1 cellular context compared by ENCODE assay signal in genomic region chr6:161838306-161839035, GRCh38.
TF ChIP-seq lines count a peak whose summit lies in the region.

No MANE protein-coding gene starts in this region.

TF ChIP-seq in WTC11, 78 proteins besides CTCF, POLR2A, EP300 and RAD21 (continued from another document):
- TF ChIP-seq, protein P1, sequence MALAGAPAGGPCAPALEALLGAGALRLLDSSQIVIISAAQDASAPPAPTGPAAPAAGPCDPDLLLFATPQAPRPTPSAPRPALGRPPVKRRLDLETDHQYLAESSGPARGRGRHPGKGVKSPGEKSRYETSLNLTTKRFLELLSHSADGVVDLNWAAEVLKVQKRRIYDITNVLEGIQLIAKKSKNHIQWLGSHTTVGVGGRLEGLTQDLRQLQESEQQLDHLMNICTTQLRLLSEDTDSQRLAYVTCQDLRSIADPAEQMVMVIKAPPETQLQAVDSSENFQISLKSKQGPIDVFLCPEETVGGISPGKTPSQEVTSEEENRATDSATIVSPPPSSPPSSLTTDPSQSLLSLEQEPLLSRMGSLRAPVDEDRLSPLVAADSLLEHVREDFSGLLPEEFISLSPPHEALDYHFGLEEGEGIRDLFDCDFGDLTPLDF (CRISPR knock-in tag; IDR thresholded peaks at IDR 0.05): no peak
- TF ChIP-seq, protein P2, sequence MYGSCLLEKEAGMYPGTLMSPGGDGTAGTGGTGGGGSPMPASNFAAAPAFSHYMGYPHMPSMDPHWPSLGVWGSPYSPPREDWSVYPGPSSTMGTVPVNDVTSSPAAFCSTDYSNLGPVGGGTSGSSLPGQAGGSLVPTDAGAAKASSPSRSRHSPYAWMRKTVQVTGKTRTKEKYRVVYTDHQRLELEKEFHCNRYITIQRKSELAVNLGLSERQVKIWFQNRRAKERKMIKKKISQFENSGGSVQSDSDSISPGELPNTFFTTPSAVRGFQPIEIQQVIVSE (CRISPR knock-in tag; IDR thresholded peaks at IDR 0.05; ENCODE audit: borderline replicate concordance): no peak
- TF ChIP-seq GABPB1 (CRISPR knock-in tag; IDR thresholded peaks at IDR 0.05) (no peak), FOXJ3 (CRISPR knock-in tag; IDR thresholded peaks at IDR 0.05; ENCODE audit: borderline replicate concordance) (no peak), GTF2I (CRISPR knock-in tag; conservative IDR thresholded peaks at IDR 0.05) (no peak), MYBL2 (CRISPR knock-in tag; IDR thresholded peaks at IDR 0.05) (no peak)
- TF ChIP-seq, protein P3, sequence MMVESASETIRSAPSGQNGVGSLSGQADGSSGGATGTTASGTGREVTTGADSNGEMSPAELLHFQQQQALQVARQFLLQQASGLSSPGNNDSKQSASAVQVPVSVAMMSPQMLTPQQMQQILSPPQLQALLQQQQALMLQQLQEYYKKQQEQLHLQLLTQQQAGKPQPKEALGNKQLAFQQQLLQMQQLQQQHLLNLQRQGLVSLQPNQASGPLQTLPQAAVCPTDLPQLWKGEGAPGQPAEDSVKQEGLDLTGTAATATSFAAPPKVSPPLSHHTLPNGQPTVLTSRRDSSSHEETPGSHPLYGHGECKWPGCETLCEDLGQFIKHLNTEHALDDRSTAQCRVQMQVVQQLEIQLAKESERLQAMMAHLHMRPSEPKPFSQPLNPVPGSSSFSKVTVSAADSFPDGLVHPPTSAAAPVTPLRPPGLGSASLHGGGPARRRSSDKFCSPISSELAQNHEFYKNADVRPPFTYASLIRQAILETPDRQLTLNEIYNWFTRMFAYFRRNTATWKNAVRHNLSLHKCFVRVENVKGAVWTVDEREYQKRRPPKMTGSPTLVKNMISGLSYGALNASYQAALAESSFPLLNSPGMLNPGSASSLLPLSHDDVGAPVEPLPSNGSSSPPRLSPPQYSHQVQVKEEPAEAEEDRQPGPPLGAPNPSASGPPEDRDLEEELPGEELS (CRISPR knock-in tag; IDR thresholded peaks at IDR 0.05): no peak
- TF ChIP-seq, protein P4, sequence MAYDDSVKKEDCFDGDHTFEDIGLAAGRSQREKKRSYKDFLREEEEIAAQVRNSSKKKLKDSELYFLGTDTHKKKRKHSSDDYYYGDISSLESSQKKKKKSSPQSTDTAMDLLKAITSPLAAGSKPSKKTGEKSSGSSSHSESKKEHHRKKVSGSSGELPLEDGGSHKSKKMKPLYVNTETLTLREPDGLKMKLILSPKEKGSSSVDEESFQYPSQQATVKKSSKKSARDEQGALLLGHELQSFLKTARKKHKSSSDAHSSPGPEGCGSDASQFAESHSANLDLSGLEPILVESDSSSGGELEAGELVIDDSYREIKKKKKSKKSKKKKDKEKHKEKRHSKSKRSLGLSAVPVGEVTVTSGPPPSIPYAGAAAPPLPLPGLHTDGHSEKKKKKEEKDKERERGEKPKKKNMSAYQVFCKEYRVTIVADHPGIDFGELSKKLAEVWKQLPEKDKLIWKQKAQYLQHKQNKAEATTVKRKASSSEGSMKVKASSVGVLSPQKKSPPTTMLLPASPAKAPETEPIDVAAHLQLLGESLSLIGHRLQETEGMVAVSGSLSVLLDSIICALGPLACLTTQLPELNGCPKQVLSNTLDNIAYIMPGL (CRISPR knock-in tag; IDR thresholded peaks at IDR 0.05): no peak
TF ChIP-seq in WTC11: peak in this region for 0.
